In the genomic region with DNA sequence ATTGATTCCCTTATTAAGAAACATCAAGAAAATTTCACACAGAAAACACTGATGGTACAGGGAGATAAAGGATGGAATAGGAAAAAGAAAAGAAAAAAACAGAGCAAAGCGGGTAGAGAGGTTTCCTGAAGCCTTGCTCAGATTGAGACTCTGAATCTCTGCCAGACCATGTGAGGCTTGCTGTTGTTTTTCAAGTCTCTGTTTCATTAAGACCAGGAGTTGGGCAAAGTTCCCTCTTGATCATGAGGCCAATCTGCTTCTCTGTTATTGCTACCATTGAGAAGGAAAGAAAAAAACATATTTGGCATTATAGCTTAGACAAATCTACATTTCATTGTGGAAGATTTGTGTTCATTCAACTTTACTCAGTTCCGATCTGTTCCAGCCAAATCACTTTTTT, we compare ENCODE assay signal across 20 cellular contexts.
A peak's percentile ranks its signal among the peaks of the same experiment; 100 is the strongest.
DNase-seq lines count a peak whose midpoint lies in the region; ATAC-seq and TF ChIP-seq lines count a peak whose summit lies in the region.
"Had no signal": no experiment of that assay in that cellular context is flagged by ENCODE, and none has a peak within 500 bp of the region (broad histone marks: within the 10 kb centered on the region; RNA-seq: fewer than 3 reads in every experiment).

No MANE protein-coding gene starts in this region.

- H3K4me3 Mint-ChIP-seq in activated CD4-positive, alpha-beta T cell treated with anti-CD3 and anti-CD28 coated beads, Interleukin-2, amount 10 ng/mL, durations not matched to agents 7 days and 5 days = no peak overlapping the region
- H3K4me3 Mint-ChIP-seq: CD4-positive, CD25-positive, alpha-beta regulatory T cell had no signal

- H4K12ac ChIP-seq in trophoblast cell (ENCODE audit: low read depth, low read length) = no peak overlapping the region

- DNase-seq in activated CD4-positive, alpha-beta T cell treated with anti-CD3 and anti-CD28 coated beads, Interleukin-2, amount 10 ng/mL, durations not matched to agents 7 days and 5 days = no peak
- DNase-seq in activated CD4-positive, alpha-beta T cell treated with anti-CD3 and anti-CD28 coated beads, Interleukin-2, amount 50 U/mL, for 4 hours = no peak
- DNase-seq in fibroblast of villous mesenchyme (ENCODE audit: low read depth) (peak; percentile 27), pons (ENCODE audit: low spot score) (peak; percentile 41), trophoblast cell (no peak), NAMALWA (ENCODE audit: low spot score) (no peak)
- DNase-seq: BE2C; CD4-positive, CD25-positive, alpha-beta regulatory T cell; COR-L47; GDM1; GM23248; IMR-90; NCI-H1436; NCI-H2029; NCI-H345 had no signal

- no peak overlapping the region for H3K18ac ChIP-seq in trophoblast cell (ENCODE audit: low read length)

- H4K91ac ChIP-seq in trophoblast cell (ENCODE audit: low read depth, low read length) = no peak overlapping the region

- H3K36me3 Mint-ChIP-seq in activated CD4-positive, alpha-beta T cell treated with anti-CD3 and anti-CD28 coated beads, Interleukin-2, amount 10 ng/mL, durations not matched to agents 7 days and 5 days (ENCODE audit: low read depth) = no peaks in the 10 kb centered on the region
- H3K36me3 Mint-ChIP-seq: CD4-positive, CD25-positive, alpha-beta regulatory T cell had no signal

- H3K27me3 Mint-ChIP-seq in activated CD4-positive, alpha-beta T cell treated with anti-CD3 and anti-CD28 coated beads, Interleukin-2, amount 10 ng/mL, durations not matched to agents 7 days and 5 days = no peaks in the 10 kb centered on the region
- H3K27me3 Mint-ChIP-seq: CD4-positive, CD25-positive, alpha-beta regulatory T cell had no signal

- H3K4me1 Mint-ChIP-seq in activated CD4-positive, alpha-beta T cell treated with anti-CD3 and anti-CD28 coated beads, Interleukin-2, amount 10 ng/mL, durations not matched to agents 7 days and 5 days = peaks cover 5% of the 10 kb centered on the region
- H3K4me1 Mint-ChIP-seq: CD4-positive, CD25-positive, alpha-beta regulatory T cell had no signal

- no peak overlapping the region for H3K14ac ChIP-seq in trophoblast cell (ENCODE audit: low read length)

- no peak overlapping the region for H2BK120ac ChIP-seq in trophoblast cell (ENCODE audit: insufficient read depth, low read length, poor library complexity)

- no peak overlapping the region for H2AK5ac ChIP-seq in trophoblast cell (ENCODE audit: low read length)

- H3K27me3 ChIP-seq in trophoblast cell (ENCODE audit: insufficient read depth, low read length) = no peaks in the 10 kb centered on the region
- H3K27me3 ChIP-seq: BE2C had no signal

- no peaks in the 10 kb centered on the region for H3K9me3 ChIP-seq in trophoblast cell (ENCODE audit: insufficient read depth, low read depth, low read length)
- H3K9me3 ChIP-seq: BE2C, HAP-1 had no signal

- ATAC-seq in GM18520 (IDR thresholded peaks at IDR 0.05; ENCODE audit: unreplicated experiment) (no peak), HG02852 (IDR thresholded peaks at IDR 0.05; ENCODE audit: unreplicated experiment) (no peak)
- ATAC-seq: Panc1 had no signal

- no peak overlapping the region for H3K9ac ChIP-seq in trophoblast cell (ENCODE audit: low read length)
- H3K9ac ChIP-seq: GM23248 had no signal

- H3K27ac ChIP-seq in trophoblast cell (ENCODE audit: low read depth, low read length) = no peak overlapping the region
- H3K27ac ChIP-seq: 22Rv1, GM23248 had no signal

- H3K4me2 ChIP-seq in trophoblast cell (ENCODE audit: low read length) = no peak overlapping the region

- no peak for TF ChIP-seq CTCF in fibroblast of villous mesenchyme (IDR thresholded peaks at IDR 0.05; ENCODE audit: insufficient read depth, low read depth, low read length)

- H3K36me3 ChIP-seq in trophoblast cell (ENCODE audit: control insufficient read depth in 1 of 2, insufficient read depth in 2 of 2, low read length in 2 of 2) = no peaks in the 10 kb centered on the region
- H3K36me3 ChIP-seq: BE2C, HAP-1 had no signal

- POLR2A ChIA-PET in activated CD4-positive, alpha-beta T cell treated with anti-CD3 and anti-CD28 coated beads, Interleukin-2, amount 10 ng/mL, durations not matched to agents 7 days and 5 days (lab: Charles Lee) = no interaction called here

- H3K4me3 ChIP-seq in fibroblast of villous mesenchyme (ENCODE audit: low read depth, low read length) = no peak overlapping the region
- H3K4me3 ChIP-seq in trophoblast cell (ENCODE audit: low read depth, low read length) = no peak overlapping the region
- H3K4me3 ChIP-seq: GM23248, HAP-1 had no signal

- H2AFZ ChIP-seq in trophoblast cell (ENCODE audit: insufficient read depth, low read length, poor library complexity) = no peak overlapping the region
- H2AFZ ChIP-seq: GM23248 had no signal

- no CpG with 5 or more reads among the region's 2 CpGs for WGBS in trophoblast cell (ENCODE audit: extremely low coverage, insufficient coverage, insufficient read length)

- H3K4ac ChIP-seq in trophoblast cell (ENCODE audit: low read depth, low read length) = no peak overlapping the region

- H2BK12ac ChIP-seq in trophoblast cell (ENCODE audit: low read length) = no peak overlapping the region

- CTCF ChIA-PET in activated CD4-positive, alpha-beta T cell treated with anti-CD3 and anti-CD28 coated beads, Interleukin-2, amount 10 ng/mL, durations not matched to agents 7 days and 5 days (lab: Charles Lee) = no interaction called here

- peaks cover 13% of the 10 kb centered on the region for H3K9me3 Mint-ChIP-seq in activated CD4-positive, alpha-beta T cell treated with anti-CD3 and anti-CD28 coated beads, Interleukin-2, amount 10 ng/mL, durations not matched to agents 7 days and 5 days

- H3K79me1 ChIP-seq in trophoblast cell (ENCODE audit: low read length) = peaks cover 10% of the 10 kb centered on the region

- no peak overlapping the region for H3K23ac ChIP-seq in trophoblast cell (ENCODE audit: low read length)

- no peak overlapping the region for H2BK5ac ChIP-seq in trophoblast cell (ENCODE audit: low read depth, low read length, poor library complexity)

- H3K27ac Mint-ChIP-seq in activated CD4-positive, alpha-beta T cell treated with anti-CD3 and anti-CD28 coated beads, Interleukin-2, amount 10 ng/mL, durations not matched to agents 7 days and 5 days = peak overlapping the region; percentile 17
- H3K27ac Mint-ChIP-seq: CD4-positive, CD25-positive, alpha-beta regulatory T cell had no signal

- no peak overlapping the region for H4K8ac ChIP-seq in trophoblast cell (ENCODE audit: low read depth, low read length)

- H3K79me2 ChIP-seq in trophoblast cell (ENCODE audit: control insufficient read depth, insufficient read depth, low read length, poor library complexity) = no peaks in the 10 kb centered on the region

- H3K4me1 ChIP-seq in trophoblast cell (ENCODE audit: control insufficient read depth in 1 of 2, insufficient read depth in 2 of 2, low read length in 2 of 2) = peaks cover 0 to 6% of the 10 kb centered on the region in 2 experiments
- H3K4me1 ChIP-seq: BE2C, HAP-1 had no signal

Comparison
In these comparisons a context has a peak if more than half of its experiments do, and no peak if none do; other contexts are left out.
1. DNase-seq: peak in fibroblast of villous mesenchyme (single experiment) and pons (single experiment); none in activated CD4-positive, alpha-beta T cell treated with anti-CD3 and anti-CD28 coated beads, Interleukin-2, amount 10 ng/mL, durations not matched to agents 7 days and 5 days (single experiment), activated CD4-positive, alpha-beta T cell treated with anti-CD3 and anti-CD28 coated beads, Interleukin-2, amount 50 U/mL, for 4 hours (0 of 2), trophoblast cell (0 of 2) and NAMALWA (single experiment).